ENCODE assay signal across 14 cellular contexts in the genomic region with DNA sequence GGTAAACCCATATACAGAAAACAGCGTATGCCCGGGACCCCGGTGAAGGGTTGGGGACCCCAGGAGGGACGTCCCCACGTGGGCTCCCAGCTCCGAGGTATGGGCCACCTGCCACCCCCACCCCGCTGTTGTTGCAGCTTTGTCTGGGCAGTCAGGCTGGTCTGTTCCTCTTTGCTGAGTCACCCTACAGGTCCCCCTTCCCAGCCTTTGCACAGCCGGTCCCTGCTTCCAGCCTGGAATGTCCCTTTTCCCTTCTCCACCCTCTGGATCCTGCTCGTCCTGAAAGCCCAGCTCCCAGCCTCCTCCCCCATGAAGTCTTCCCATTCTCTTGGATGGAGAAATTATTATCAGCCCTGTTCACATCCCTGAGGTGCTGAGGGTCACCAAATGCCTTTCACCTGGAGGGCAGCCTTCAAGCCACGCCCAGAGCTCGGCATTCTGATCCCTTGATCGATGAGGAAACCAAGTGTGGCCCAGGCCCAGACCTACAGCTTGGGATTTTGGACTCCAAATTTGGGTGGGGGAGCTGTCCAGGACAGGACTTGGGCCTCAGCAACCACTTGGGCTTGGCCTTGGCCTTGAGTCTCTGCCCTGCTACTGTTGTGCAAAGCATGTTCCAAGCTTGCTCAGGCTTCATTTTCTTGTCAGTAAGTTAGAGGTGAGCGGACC. TPM values are rescaled to one million over a fixed set of nuclear protein-coding genes. Genes with fewer than 3 reads are reported as not detected.
DNase-seq lines count a peak whose midpoint lies in the region; ATAC-seq, FAIRE-seq and TF ChIP-seq lines count a peak whose summit lies in the region.
"Had no signal": no experiment of that assay in that cellular context is flagged by ENCODE, and none has a peak within 500 bp of the region (broad histone marks: within the 10 kb centered on the region; RNA-seq: fewer than 3 reads in every experiment).

No MANE protein-coding gene starts in this region.

- ATAC-seq in lower lobe of right lung, result peak in 1 of 2 donors; percentile 23
- no peak for ATAC-seq in GM21528 (IDR thresholded peaks at IDR 0.05; ENCODE audit: low FRiP score, unreplicated experiment)

- H2AFZ ChIP-seq in astrocyte (ENCODE audit: low read depth, low read length), result peak overlapping the region; percentile 24

- H3K27ac Mint-ChIP-seq in astrocyte (ENCODE audit: unreplicated experiment), result peak overlapping the region; percentile 80
- H3K27ac Mint-ChIP-seq: activated naive CD8-positive, alpha-beta T cell had no signal

- H3K27me3 ChIP-seq in astrocyte (ENCODE audit: insufficient read depth, low read length), result no peaks in the 10 kb centered on the region
- H3K27me3 ChIP-seq in lower lobe of right lung (ENCODE audit: low read depth), result peaks cover 4% of the 10 kb centered on the region
- H3K27me3 ChIP-seq: right atrium auricular region had no signal

- TF ChIP-seq CTCF in astrocyte (IDR thresholded peaks at IDR 0.05; ENCODE audit: insufficient read depth, low read depth, low read length) (no peak), lower lobe of right lung (IDR thresholded peaks at IDR 0.05) (no peak)

- H3K36me3 Mint-ChIP-seq in astrocyte (ENCODE audit: low read depth, unreplicated experiment), result no peaks in the 10 kb centered on the region
- H3K36me3 Mint-ChIP-seq: activated naive CD8-positive, alpha-beta T cell had no signal

- H3K9ac ChIP-seq in astrocyte (ENCODE audit: low read length), result no peak overlapping the region

- no peak for FAIRE-seq in astrocyte (lab: Jason Lieb, UNC)

- peak overlapping the region; percentile 24 for H3K4me3 Mint-ChIP-seq in astrocyte (ENCODE audit: unreplicated experiment)
- H3K4me3 Mint-ChIP-seq: activated naive CD8-positive, alpha-beta T cell had no signal

- H3K4me2 ChIP-seq in astrocyte (ENCODE audit: low read length), result no peak overlapping the region

- H3K4me1 ChIP-seq in astrocyte (ENCODE audit: insufficient read depth, low read length), result peaks cover 8% of the 10 kb centered on the region
- peaks cover 19% of the 10 kb centered on the region for H3K4me1 ChIP-seq in lower lobe of right lung

- H3K79me2 ChIP-seq in astrocyte (ENCODE audit: insufficient read depth, low read length), result no peaks in the 10 kb centered on the region

- H3K4me3 ChIP-seq in astrocyte (ENCODE audit: insufficient read depth, low read depth, low read length), result no peak overlapping the region
- H3K4me3 ChIP-seq in lower lobe of right lung, result peak overlapping the region; percentile 59
- H3K4me3 ChIP-seq: right atrium auricular region had no signal

- H3K4me1 Mint-ChIP-seq in astrocyte (ENCODE audit: low read depth, unreplicated experiment), result peaks cover 25% of the 10 kb centered on the region

- peak; percentile 17 for DNase-seq in NCI-H748 (lab: John Stamatoyannopoulos, UW; ENCODE audit: unreplicated experiment)
- no peak for DNase-seq in NCI-H748 treated with DMSO at 0.1 percent for 48 hours (lab: John Stamatoyannopoulos, UW)
- no peak for DNase-seq in astrocyte (ENCODE audit: low read depth)
- DNase-seq in lower lobe of right lung, result no peak
- peak; percentile 63 for DNase-seq in ureter (ENCODE audit: low spot score)
- no peak for DNase-seq in NCI-H774 (lab: John Stamatoyannopoulos, UW)
- DNase-seq in cerebellar nuclear complex (lab: John Stamatoyannopoulos, UW), result no peak
- DNase-seq: GDM1, NCI-H146, substantia nigra had no signal

- H3K9me3 Mint-ChIP-seq in astrocyte (ENCODE audit: unreplicated experiment), result no peaks in the 10 kb centered on the region

- H3K27ac ChIP-seq in astrocyte (ENCODE audit: low read depth, low read length) (no peak overlapping the region), lower lobe of right lung (peak overlapping the region; percentile 88)
- H3K27ac ChIP-seq: right atrium auricular region had no signal

- no peaks in the 10 kb centered on the region for H3K9me3 ChIP-seq in astrocyte (ENCODE audit: insufficient read depth, low read depth, low read length)
- H3K9me3 ChIP-seq in lower lobe of right lung, result no peaks in the 10 kb centered on the region
- H3K9me3 ChIP-seq: right atrium auricular region had no signal

- no peaks in the 10 kb centered on the region for H4K20me1 ChIP-seq in astrocyte (ENCODE audit: insufficient read depth, low read length)

- H3K27me3 Mint-ChIP-seq in astrocyte (ENCODE audit: low read depth, unreplicated experiment), result no peaks in the 10 kb centered on the region

- H3K36me3 ChIP-seq in astrocyte (ENCODE audit: insufficient read depth, low read length) (no peaks in the 10 kb centered on the region), lower lobe of right lung (no peaks in the 10 kb centered on the region)
- H3K36me3 ChIP-seq: right atrium auricular region had no signal

- intact Hi-C loops in lower lobe of right lung (cut with DNase I), result no loop called here

RNA-seq across cellular contexts. Expression of gene CLDN4, which starts 2.6 kb away (rescaled TPM):
- total RNA-seq in astrocyte (13.7 and 32.5 TPM in 2 replicates), lower lobe of right lung (116 TPM), ureter (244 TPM)
- total RNA-seq: lung microvascular endothelial cell had no signal

RNA-seq across cellular contexts. Expression of gene METTL27, which starts 8.9 kb away (rescaled TPM):
- total RNA-seq in astrocyte, result 2.1 and 2.5 TPM in 2 replicates
- 4.0 TPM for total RNA-seq in lower lobe of right lung
- 14.4 TPM for total RNA-seq in ureter

RNA-seq across cellular contexts. Expression of gene TMEM270, which starts 27.6 kb away (rescaled TPM):
- total RNA-seq in astrocyte (not detected in 2 replicates), lower lobe of right lung (not detected), ureter (not detected)
- total RNA-seq: lung microvascular endothelial cell, right atrium auricular region had no signal

Comparison
In these comparisons a context has a peak if more than half of its experiments do, and no peak if none do; other contexts are left out.
1. DNase-seq: peak in NCI-H748 (single experiment) and ureter (single experiment); none in NCI-H748 treated with DMSO at 0.1 percent for 48 hours (single experiment), astrocyte (single experiment), lower lobe of right lung (single experiment), NCI-H774 (single experiment) and cerebellar nuclear complex (0 of 2).